19 cellular contexts compared by ENCODE assay signal in genomic region chr5:91140657-91141056, GRCh38.
DNase-seq lines count a peak whose midpoint lies in the region; ATAC-seq, FAIRE-seq and TF ChIP-seq lines count a peak whose summit lies in the region.
"Had no signal": no experiment of that assay in that cellular context is flagged by ENCODE, and none has a peak within 500 bp of the region (broad histone marks: within the 10 kb centered on the region; RNA-seq: fewer than 3 reads in every experiment).

No MANE protein-coding gene starts in this region.

- H3K9me3 Mint-ChIP-seq in mesothelial cell of epicardium = peaks cover 5% of the 10 kb centered on the region
- H3K9me3 Mint-ChIP-seq: CD4-positive, alpha-beta memory T cell had no signal

- H3K4me3 Mint-ChIP-seq in mesothelial cell of epicardium = no peak overlapping the region
- H3K4me3 Mint-ChIP-seq: CD4-positive, alpha-beta memory T cell had no signal

- peak overlapping the region; percentile 36 for H3K27ac Mint-ChIP-seq in mesothelial cell of epicardium
- H3K27ac Mint-ChIP-seq: CD4-positive, alpha-beta memory T cell had no signal

- no peak for TF ChIP-seq CTCF in mesothelial cell of epicardium (IDR thresholded peaks at IDR 0.05; ENCODE audit: unreplicated experiment)

- H3K4me1 Mint-ChIP-seq in mesothelial cell of epicardium = peaks cover 27% of the 10 kb centered on the region
- H3K4me1 Mint-ChIP-seq: CD4-positive, alpha-beta memory T cell had no signal

- ATAC-seq in GM18511 (IDR thresholded peaks at IDR 0.05; ENCODE audit: unreplicated experiment) (no peak), GM18868 (IDR thresholded peaks at IDR 0.05; ENCODE audit: unreplicated experiment) (no peak)
- ATAC-seq: K562 had no signal

- DNase-seq in GM12891 (ENCODE audit: insufficient read length, low spot score) (no peak), NCI-H82 (lab: John Stamatoyannopoulos, UW) (peak; percentile 64), amniotic epithelial cell (ENCODE audit: low read depth) (peak; percentile 17), mesothelial cell of epicardium (ENCODE audit: low spot score in 2 of 2, unreplicated experiment in 2 of 2) (no peak), NAMALWA (ENCODE audit: low spot score) (no peak)
- no peak for DNase-seq in activated effector memory CD4-positive, alpha-beta T cell treated with anti-CD3 and anti-CD28 coated beads, Interleukin-2, amount 50 U/mL, for 16 hours
- DNase-seq: Caco-2; CD4-positive, alpha-beta memory T cell; DND-41; MG63; NCI-H1105 treated with DMSO at 0.1 percent for 48 hours; NCI-H2029 treated with DMSO at 0.1 percent for 48 hours; NCI-H2171 treated with DMSO at 0.1 percent for 48 hours; NCI-H524 treated with DMSO at 0.1 percent for 48 hours; Right ventricle myocardium superior had no signal

- no peak for FAIRE-seq in GM12891 (lab: Jason Lieb, UNC)
- FAIRE-seq: H54, K562 had no signal

- H3K36me3 Mint-ChIP-seq in mesothelial cell of epicardium = peaks cover 4% of the 10 kb centered on the region
- H3K36me3 Mint-ChIP-seq: CD4-positive, alpha-beta memory T cell had no signal

- no peak for TF ChIP-seq POLR2A in GM12891 (IDR thresholded peaks at IDR 0.05; ENCODE audit: low read depth, low read length)

- H3K27me3 Mint-ChIP-seq in mesothelial cell of epicardium (ENCODE audit: low read depth) = no peaks in the 10 kb centered on the region

TF ChIP-seq in GM12891, 5 proteins besides CTCF, POLR2A, EP300 and RAD21:
- TF ChIP-seq SPI1 (IDR thresholded peaks at IDR 0.05; ENCODE audit: low read depth, low read length) (peak; percentile 40; the same call in 1 of the 2 replicates), POLR2AphosphoS5 (IDR thresholded peaks at IDR 0.05; ENCODE audit: low read depth, low read length) (no peak)

Comparison
In these comparisons a context has a peak if more than half of its experiments do, and no peak if none do; other contexts are left out.
1. DNase-seq: peak in NCI-H82 (single experiment) and amniotic epithelial cell (single experiment); none in GM12891 (single experiment), mesothelial cell of epicardium (0 of 2), activated effector memory CD4-positive, alpha-beta T cell treated with anti-CD3 and anti-CD28 coated beads, Interleukin-2, amount 50 U/mL, for 16 hours (single experiment) and NAMALWA (single experiment).